In the genomic region with DNA sequence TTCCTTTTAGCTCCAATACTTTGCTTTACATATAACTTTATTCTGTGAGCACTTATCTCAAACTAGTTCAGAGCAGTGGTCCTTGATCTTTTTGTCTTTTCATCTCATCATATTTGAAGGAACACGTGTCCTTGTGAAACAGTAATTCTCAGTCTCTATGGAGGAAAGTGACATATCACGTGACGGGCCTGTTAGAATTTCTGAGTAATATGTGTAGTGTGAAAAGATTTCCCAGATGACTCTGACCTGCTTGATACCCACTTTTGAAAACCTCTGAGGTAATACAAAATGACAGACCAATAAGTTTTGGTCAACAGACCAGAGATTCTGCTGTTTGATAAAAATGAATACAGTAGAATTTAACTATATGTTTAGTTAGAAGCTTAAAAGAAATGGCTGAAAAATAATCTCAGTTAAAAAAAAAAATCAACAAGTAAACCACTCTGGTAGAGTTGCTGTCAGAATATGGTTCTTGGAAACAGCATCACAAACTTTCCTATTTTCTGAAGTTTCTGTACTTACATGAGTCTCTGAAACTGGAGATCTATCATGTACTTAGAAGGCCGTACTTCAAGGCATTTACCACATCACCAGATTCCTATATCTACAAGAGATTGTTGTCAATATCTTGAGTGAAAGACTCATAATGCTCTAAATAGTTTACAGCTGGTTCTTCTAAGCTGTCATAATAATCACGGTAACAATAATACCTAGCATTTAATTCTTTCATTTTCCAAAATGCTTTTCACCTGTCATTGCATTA, we compare ENCODE assay signal across 13 cellular contexts.
A peak's percentile ranks its signal among the peaks of the same experiment; 100 is the strongest.
DNase-seq lines count a peak whose midpoint lies in the region; ATAC-seq, FAIRE-seq and TF ChIP-seq lines count a peak whose summit lies in the region.
"Had no signal": no experiment of that assay in that cellular context is flagged by ENCODE, and none has a peak within 500 bp of the region (broad histone marks: within the 10 kb centered on the region; RNA-seq: fewer than 3 reads in every experiment).

No MANE protein-coding gene starts in this region.

- POLR2A ChIA-PET in PC-3 (lab: Charles Lee; ENCODE audit: unreplicated experiment): no interaction called here

- no peak overlapping the region for H3K4me2 ChIP-seq in PC-3 (ENCODE audit: low read length)

- H3K9ac ChIP-seq in PC-3 (ENCODE audit: low read length): no peak overlapping the region

- TF ChIP-seq CTCF in VCaP (conservative IDR thresholded peaks at IDR 0.05) (no peak), gastrocnemius medialis (IDR thresholded peaks at IDR 0.05 in 4 of 5, conservative IDR thresholded peaks at IDR 0.05 in 1 of 5) (no peak), PC-3 (conservative IDR thresholded peaks at IDR 0.05; ENCODE audit: low read depth, low read length) (no peak)

- H3F3A ChIP-seq in PC-3 (ENCODE audit: low read length, unreplicated experiment): no peaks in the 10 kb centered on the region

- H3K36me3 ChIP-seq in gastrocnemius medialis (no peaks in the 10 kb centered on the region), PC-3 (ENCODE audit: low read depth, low read length) (no peaks in the 10 kb centered on the region)

- BruUV-seq in PC-3 (replicated peaks; lab: Mats Ljungman, UMichigan): no TSS peak

- H4K20me1 ChIP-seq in PC-3 (ENCODE audit: low read length): no peaks in the 10 kb centered on the region

- H3K27ac ChIP-seq in VCaP (peak overlapping the region; percentile 16; the same call in 1 of the 2 replicates), gastrocnemius medialis (no peak overlapping the region), PC-3 (ENCODE audit: low read length) (no peak overlapping the region)

- DNase-seq in GM12891 (ENCODE audit: insufficient read length, low spot score) (no peak), gastrocnemius medialis (no peak), NCI-H526 (lab: John Stamatoyannopoulos, UW) (no peak), PC-3 (no peak), NCI-H1694 treated with DMSO at 0.1 percent for 48 hours (lab: John Stamatoyannopoulos, UW) (no peak)
- DNase-seq: C1 segment of cervical spinal cord, EL, KG1 had no signal

- H3K4me3 ChIP-seq in gastrocnemius medialis (no peak overlapping the region), PC-3 (ENCODE audit: low read length) (no peak overlapping the region)

- CTCF ChIA-PET in PC-3 (lab: Charles Lee): no interaction called here

- H3K79me2 ChIP-seq in PC-3 (ENCODE audit: low read length): no peaks in the 10 kb centered on the region

- FAIRE-seq in GM12891 (lab: Jason Lieb, UNC): peak; percentile 23
- FAIRE-seq: urothelium cell line had no signal

- in situ Hi-C loops in gastrocnemius medialis (cut with MboI; ENCODE audit: low sequenced_read_pairs in 4 of 4): loop anchor here in 3 of 4 donors (10.0 to 25.0 kb wide), 2 partner anchors 593 to 750 kb away; a partner anchor contains a TSS

- no peak overlapping the region for H2AFZ ChIP-seq in PC-3 (ENCODE audit: low read length)

- H3K9me3 ChIP-seq in gastrocnemius medialis: no peaks in the 10 kb centered on the region
- no peaks in the 10 kb centered on the region for H3K9me3 ChIP-seq in PC-3 (ENCODE audit: low read length)

- H3K27me3 ChIP-seq in gastrocnemius medialis (no peaks in the 10 kb centered on the region), PC-3 (ENCODE audit: low read length) (no peaks in the 10 kb centered on the region)

- ATAC-seq in GM18870 (IDR thresholded peaks at IDR 0.05; ENCODE audit: unreplicated experiment) (peak; percentile 81), HG02852 (IDR thresholded peaks at IDR 0.05; ENCODE audit: unreplicated experiment) (peak; percentile 83), gastrocnemius medialis (no peak), PC-3 (no peak)
- ATAC-seq: sciatic nerve had no signal

- no peak for TF ChIP-seq POLR2A in GM12891 (IDR thresholded peaks at IDR 0.05; ENCODE audit: low read depth, low read length)
- TF ChIP-seq POLR2A in gastrocnemius medialis (IDR thresholded peaks at IDR 0.05): no peak

- intact Hi-C loops in gastrocnemius medialis (cut with DNase I; ENCODE audit: low total_unique reads) (no loop called here), PC-3 (cut with micrococcal nuclease) (no loop called here)

- H3K9me2 ChIP-seq in PC-3 (replicated peaks; ENCODE audit: low read length): no peaks in the 10 kb centered on the region

- H3K4me1 ChIP-seq in gastrocnemius medialis: peaks cover 12 to 14% of the 10 kb centered on the region in 2 donors
- H3K4me1 ChIP-seq in PC-3 (ENCODE audit: insufficient read depth, low read length): no peaks in the 10 kb centered on the region

TF ChIP-seq in GM12891, 5 proteins besides CTCF, POLR2A, EP300 and RAD21:
- TF ChIP-seq SPI1 (IDR thresholded peaks at IDR 0.05; ENCODE audit: low read depth, low read length): no peak
- TF ChIP-seq POU2F2 (IDR thresholded peaks at IDR 0.05; ENCODE audit: low read depth, low read length): no peak
- no peak for TF ChIP-seq POLR2AphosphoS5 (IDR thresholded peaks at IDR 0.05; ENCODE audit: low read depth, low read length)
- no peak for TF ChIP-seq TAF1 (IDR thresholded peaks at IDR 0.05; ENCODE audit: low read depth, low read length)
- TF ChIP-seq PAX5 (IDR thresholded peaks at IDR 0.05; ENCODE audit: insufficient read depth, low read length, severe bottlenecking): no peak

Comparison
In these comparisons a context has a peak if more than half of its experiments do, and no peak if none do; other contexts are left out.
1. ATAC-seq: peak in GM18870 (single experiment) and HG02852 (single experiment); none in gastrocnemius medialis (0 of 2) and PC-3 (single experiment).